ENCODE assay signal across 24 cellular contexts in genomic region chr3:38622336-38622735, GRCh38. TPM values are rescaled to one million over a fixed set of nuclear protein-coding genes. Genes with fewer than 3 reads are reported as not detected.
"Had no signal": no experiment of that assay in that cellular context is flagged by ENCODE, and none has a peak within 500 bp of the region (broad histone marks: within the 10 kb centered on the region; RNA-seq: fewer than 3 reads in every experiment).

No MANE protein-coding gene starts in this region.

- ATAC-seq: effector memory CD8-positive, alpha-beta T cell; esophagus mucosa; foreskin keratinocyte; gastrocnemius medialis; gastroesophageal sphincter had no signal

- DNase-seq: colonic mucosa; cortex of kidney; dermis blood vessel endothelial cell; dorsolateral prefrontal cortex; effector CD4-positive, alpha-beta T cell; effector CD8-positive, alpha-beta T cell; effector memory CD4-positive, alpha-beta T cell; effector memory CD8-positive, alpha-beta T cell; endodermal cell; erythroblast; esophagus squamous epithelium; foreskin fibroblast; foreskin keratinocyte; foreskin melanocyte; gastrocnemius medialis; glutamatergic neuron; head of caudate nucleus; heart left ventricle; heart right ventricle had no signal

- H3K4me3 ChIP-seq: colonic mucosa, coronary artery, dorsolateral prefrontal cortex, esophagus muscularis mucosa, esophagus squamous epithelium, gastrocnemius medialis, gastroesophageal sphincter, heart left ventricle, heart right ventricle had no signal

- H3K36me3 ChIP-seq: colonic mucosa, esophagus squamous epithelium, gastrocnemius medialis, gastroesophageal sphincter had no signal

- H3K9me3 ChIP-seq: colonic mucosa, esophagus muscularis mucosa, esophagus squamous epithelium, gastrocnemius medialis, gastroesophageal sphincter, heart left ventricle, heart right ventricle had no signal

- H3K4me1 ChIP-seq: colonic mucosa, esophagus muscularis mucosa, esophagus squamous epithelium, foreskin keratinocyte, gastrocnemius medialis, gastroesophageal sphincter had no signal

- H3K27ac ChIP-seq: colonic mucosa, coronary artery, dorsolateral prefrontal cortex, epithelial cell of prostate, esophagus muscularis mucosa, esophagus squamous epithelium, foreskin keratinocyte, gastrocnemius medialis, gastroesophageal sphincter, heart left ventricle, heart right ventricle had no signal

- H3K27me3 ChIP-seq: colonic mucosa, esophagus muscularis mucosa, esophagus squamous epithelium, foreskin keratinocyte, gastrocnemius medialis, gastroesophageal sphincter, heart left ventricle, heart right ventricle had no signal

RNA-seq across cellular contexts. Expression of gene SCN5A, which starts 27.2 kb away (rescaled TPM):
- total RNA-seq: esophagus mucosa had no signal
